ENCODE assay signal across 8 cellular contexts in the genomic region with DNA sequence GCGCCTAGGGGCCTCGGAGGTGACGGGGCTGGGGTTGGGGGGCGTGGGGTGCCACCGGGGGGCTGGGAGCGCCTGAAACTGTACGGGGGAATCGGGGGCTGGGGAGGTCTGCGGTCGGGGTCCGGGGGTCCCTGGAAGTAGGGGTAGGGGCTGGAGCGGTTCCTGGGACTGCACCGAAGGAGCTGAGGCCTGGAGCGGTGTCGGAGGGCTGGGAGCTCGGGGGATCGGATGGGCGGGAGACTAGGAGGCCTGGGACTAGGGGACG. TPM values are rescaled to one million over a fixed set of nuclear protein-coding genes. Genes with fewer than 3 reads are reported as not detected.
DNase-seq lines count a peak whose midpoint lies in the region; FAIRE-seq and TF ChIP-seq lines count a peak whose summit lies in the region.

No MANE protein-coding gene starts in this region.

- peak overlapping the region; percentile 82 for H3K4me2 ChIP-seq in neural cell (ENCODE audit: low read length)

- TF ChIP-seq RAD21 in neural cell (conservative IDR thresholded peaks at IDR 0.05), result no peak

- FAIRE-seq in HTR-8/SVneo (lab: Jason Lieb, UNC) (no peak), GM19239 (lab: Jason Lieb, UNC) (no peak)

- H3F3A ChIP-seq in neural cell (ENCODE audit: insufficient read depth, low read length, poor library complexity, severe bottlenecking), result no peaks in the 10 kb centered on the region

- H2AFZ ChIP-seq in neural cell (ENCODE audit: low read depth, low read length), result no peak overlapping the region

- H3K9me2 ChIP-seq in neural cell (ENCODE audit: insufficient read depth, low read length), result no peaks in the 10 kb centered on the region

- TF ChIP-seq EP300 in neural cell (conservative IDR thresholded peaks at IDR 0.05; ENCODE audit: poor library complexity, severe bottlenecking), result no peak

- TF ChIP-seq CTCF in C4-2B (conservative IDR thresholded peaks at IDR 0.05) (no peak), neural cell (IDR thresholded peaks at IDR 0.05; ENCODE audit: poor library complexity, severe bottlenecking) (no peak)

- H3K9ac ChIP-seq in endocrine pancreas (ENCODE audit: control insufficient read depth, insufficient read depth, low read length), result peak overlapping the region; percentile 23
- peak overlapping the region; percentile 89 for H3K9ac ChIP-seq in neural cell (ENCODE audit: low read length)

- DNase-seq in MG63 (no peak), HTR-8/SVneo (ENCODE audit: insufficient read length, low spot score) (no peak), GM19239 (ENCODE audit: insufficient read length, low spot score) (no peak), NCI-H774 (lab: John Stamatoyannopoulos, UW) (no peak), cortex of kidney (lab: John Stamatoyannopoulos, UW) (no peak)

- H3K27ac ChIP-seq in C4-2B (peak overlapping the region; percentile 83), neural cell (ENCODE audit: low read length) (peak overlapping the region; percentile 45)

- H3K4me3 ChIP-seq in MG63 (peak overlapping the region; percentile 97), endocrine pancreas (ENCODE audit: control insufficient read depth, insufficient read depth, low read length) (no peak overlapping the region), neural cell (ENCODE audit: low read length) (peak overlapping the region; percentile 88)

- peaks cover 3% of the 10 kb centered on the region for H4K20me1 ChIP-seq in neural cell (ENCODE audit: insufficient read depth)

- H3K9me3 ChIP-seq in MG63, result no peaks in the 10 kb centered on the region
- no peaks in the 10 kb centered on the region for H3K9me3 ChIP-seq in endocrine pancreas (ENCODE audit: control insufficient read depth, low read length)
- no peaks in the 10 kb centered on the region for H3K9me3 ChIP-seq in neural cell (ENCODE audit: low read length)

- no peaks in the 10 kb centered on the region for H3K4me1 ChIP-seq in endocrine pancreas (ENCODE audit: control insufficient read depth, insufficient read depth, low read length)

- H3K36me3 ChIP-seq in MG63 (peaks cover 46% of the 10 kb centered on the region), endocrine pancreas (ENCODE audit: control insufficient read depth, insufficient read depth, low read length) (peaks cover 4% of the 10 kb centered on the region), neural cell (ENCODE audit: insufficient read depth, low read length) (peaks cover 5% of the 10 kb centered on the region)

- peaks cover 27% of the 10 kb centered on the region for H3K79me2 ChIP-seq in neural cell (replicated peaks; ENCODE audit: insufficient read depth, low read length)

- H3K27me3 ChIP-seq in MG63 (no peaks in the 10 kb centered on the region), endocrine pancreas (ENCODE audit: control insufficient read depth, insufficient read depth, low read length) (no peaks in the 10 kb centered on the region), neural cell (ENCODE audit: insufficient read depth, low read depth, low read length) (no peaks in the 10 kb centered on the region)

TF ChIP-seq in neural cell, 6 proteins besides CTCF, POLR2A, EP300 and RAD21:
- TF ChIP-seq, protein P1, sequence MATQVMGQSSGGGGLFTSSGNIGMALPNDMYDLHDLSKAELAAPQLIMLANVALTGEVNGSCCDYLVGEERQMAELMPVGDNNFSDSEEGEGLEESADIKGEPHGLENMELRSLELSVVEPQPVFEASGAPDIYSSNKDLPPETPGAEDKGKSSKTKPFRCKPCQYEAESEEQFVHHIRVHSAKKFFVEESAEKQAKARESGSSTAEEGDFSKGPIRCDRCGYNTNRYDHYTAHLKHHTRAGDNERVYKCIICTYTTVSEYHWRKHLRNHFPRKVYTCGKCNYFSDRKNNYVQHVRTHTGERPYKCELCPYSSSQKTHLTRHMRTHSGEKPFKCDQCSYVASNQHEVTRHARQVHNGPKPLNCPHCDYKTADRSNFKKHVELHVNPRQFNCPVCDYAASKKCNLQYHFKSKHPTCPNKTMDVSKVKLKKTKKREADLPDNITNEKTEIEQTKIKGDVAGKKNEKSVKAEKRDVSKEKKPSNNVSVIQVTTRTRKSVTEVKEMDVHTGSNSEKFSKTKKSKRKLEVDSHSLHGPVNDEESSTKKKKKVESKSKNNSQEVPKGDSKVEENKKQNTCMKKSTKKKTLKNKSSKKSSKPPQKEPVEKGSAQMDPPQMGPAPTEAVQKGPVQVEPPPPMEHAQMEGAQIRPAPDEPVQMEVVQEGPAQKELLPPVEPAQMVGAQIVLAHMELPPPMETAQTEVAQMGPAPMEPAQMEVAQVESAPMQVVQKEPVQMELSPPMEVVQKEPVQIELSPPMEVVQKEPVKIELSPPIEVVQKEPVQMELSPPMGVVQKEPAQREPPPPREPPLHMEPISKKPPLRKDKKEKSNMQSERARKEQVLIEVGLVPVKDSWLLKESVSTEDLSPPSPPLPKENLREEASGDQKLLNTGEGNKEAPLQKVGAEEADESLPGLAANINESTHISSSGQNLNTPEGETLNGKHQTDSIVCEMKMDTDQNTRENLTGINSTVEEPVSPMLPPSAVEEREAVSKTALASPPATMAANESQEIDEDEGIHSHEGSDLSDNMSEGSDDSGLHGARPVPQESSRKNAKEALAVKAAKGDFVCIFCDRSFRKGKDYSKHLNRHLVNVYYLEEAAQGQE (IDR thresholded peaks at IDR 0.05; ENCODE audit: borderline replicate concordance), result no peak
- TF ChIP-seq TAF1 (IDR thresholded peaks at IDR 0.05; ENCODE audit: low read depth) (no peak), MXI1 (conservative IDR thresholded peaks at IDR 0.05; ENCODE audit: poor library complexity, severe bottlenecking) (no peak), EZH2 (IDR thresholded peaks at IDR 0.05; ENCODE audit: borderline replicate concordance, insufficient read depth, low read length, poor library complexity, severe bottlenecking) (no peak), POLR2AphosphoS5 (IDR thresholded peaks at IDR 0.05) (no peak), SMC3 (conservative IDR thresholded peaks at IDR 0.05; ENCODE audit: poor library complexity) (no peak)

RNA-seq across cellular contexts. Expression of gene AKAP17A, which starts 0.4 kb away (rescaled TPM):
- total RNA-seq in MG63 (2014; rRNA removed; shearing (Covaris generic); ENCODE audit: low replicate concordance), result 63.5 and 73.3 TPM in 2 replicates
- polyA plus RNA-seq in neural cell, result 48.7 and 59.2 TPM in 2 replicates
- polyA minus RNA-seq in neural cell, result 33.1 and 33.8 TPM in 2 replicates

RNA-seq across cellular contexts. Expression of gene ASMT, which starts 23.1 kb away (rescaled TPM):
- not detected in 2 replicates for total RNA-seq in MG63 (2014; rRNA removed; shearing (Covaris generic); ENCODE audit: low replicate concordance)
- 1.8 TPM in 1 of 2 replicates, not detected in the other for polyA plus RNA-seq in neural cell
- polyA minus RNA-seq in neural cell, result not detected in 2 replicates

RNA-seq across cellular contexts. Expression of gene P2RY8, which starts 54.8 kb away (rescaled TPM):
- not detected in 2 replicates for total RNA-seq in MG63 (2014; rRNA removed; shearing (Covaris generic); ENCODE audit: low replicate concordance)
- polyA plus RNA-seq in neural cell, result not detected in 2 replicates
- 0.24 TPM in 1 of 2 replicates, not detected in the other for polyA minus RNA-seq in neural cell
